Comparison of ENCODE assay signal across 28 cellular contexts in the genomic region with DNA sequence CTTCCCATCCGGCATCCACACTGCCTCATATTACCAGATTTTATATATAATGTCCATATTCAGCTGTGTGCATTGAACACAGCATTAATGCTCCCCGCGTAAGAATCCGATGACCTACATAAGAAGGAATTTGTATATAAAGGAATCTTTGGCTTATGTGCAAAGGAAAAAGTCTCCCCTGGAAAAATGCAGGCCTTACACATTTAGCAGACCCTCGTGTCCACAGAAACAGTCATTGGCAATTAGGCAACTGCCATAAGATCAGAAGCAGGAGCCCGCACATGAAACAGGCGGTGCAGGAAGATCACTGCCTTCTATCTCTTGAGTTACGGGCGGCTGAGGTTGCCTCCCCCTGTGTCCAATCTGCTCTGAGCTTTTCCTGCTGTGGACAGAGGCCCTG.
DNase-seq lines count a peak whose midpoint lies in the region; ATAC-seq and TF ChIP-seq lines count a peak whose summit lies in the region.
"Had no signal": no experiment of that assay in that cellular context is flagged by ENCODE, and none has a peak within 500 bp of the region (broad histone marks: within the 10 kb centered on the region; RNA-seq: fewer than 3 reads in every experiment).

No MANE protein-coding gene starts in this region.

- no peak overlapping the region for H3K4me3 Mint-ChIP-seq in stimulated activated effector memory CD8-positive, alpha-beta T cell treated with anti-CD3 and anti-CD28 coated beads, Interleukin-12 subunit alpha, Interleukin-12 subunit beta, amount 100 ng/mL, for 72 hours
- H3K4me3 Mint-ChIP-seq: activated CD4-positive, alpha-beta memory T cell treated with anti-CD3 and anti-CD28 coated beads, Interleukin-2, amount 10 ng/mL, durations not matched to agents 7 days and 5 days; activated T-helper 17 cell treated with anti-CD3 and anti-CD28 coated beads, Interleukin-2, amount 50 U/mL, for 72 hours; memory B cell; stimulated activated naive CD8-positive, alpha-beta T cell treated with anti-CD3 and anti-CD28 coated beads, Interleukin-15, Interleukin-2, amounts not matched to agents 100 ng/mL and 50 ng/mL, for 24 hours had no signal

- ATAC-seq in stimulated activated effector memory CD8-positive, alpha-beta T cell treated with anti-CD3 and anti-CD28 coated beads, Interleukin-12 subunit alpha, Interleukin-12 subunit beta, amount 100 ng/mL, for 72 hours: no peak
- no peak for ATAC-seq in activated naive CD4-positive, alpha-beta T cell treated with anti-CD3 and anti-CD28 coated beads, Interleukin-2, amount 50 U/mL, for 72 hours
- ATAC-seq: activated T-helper 17 cell treated with anti-CD3 and anti-CD28 coated beads, Interleukin-2, amount 50 U/mL, for 72 hours; left colon; psoas muscle had no signal

- H3K36me3 Mint-ChIP-seq in stimulated activated effector memory CD8-positive, alpha-beta T cell treated with anti-CD3 and anti-CD28 coated beads, Interleukin-12 subunit alpha, Interleukin-12 subunit beta, amount 100 ng/mL, for 72 hours: no peaks in the 10 kb centered on the region
- H3K36me3 Mint-ChIP-seq in activated naive CD4-positive, alpha-beta T cell treated with anti-CD3 and anti-CD28 coated beads, Interleukin-2, amount 50 U/mL, for 72 hours: no peaks in the 10 kb centered on the region
- H3K36me3 Mint-ChIP-seq: memory B cell had no signal

- no peak overlapping the region for H3K27ac Mint-ChIP-seq in stimulated activated effector memory CD8-positive, alpha-beta T cell treated with anti-CD3 and anti-CD28 coated beads, Interleukin-12 subunit alpha, Interleukin-12 subunit beta, amount 100 ng/mL, for 72 hours
- no peak overlapping the region for H3K27ac Mint-ChIP-seq in activated naive CD4-positive, alpha-beta T cell treated with anti-CD3 and anti-CD28 coated beads, Interleukin-2, amount 50 U/mL, for 72 hours
- H3K27ac Mint-ChIP-seq: activated CD4-positive, alpha-beta memory T cell treated with anti-CD3 and anti-CD28 coated beads, Interleukin-2, amount 10 ng/mL, durations not matched to agents 7 days and 5 days; activated T-helper 17 cell treated with anti-CD3 and anti-CD28 coated beads, Interleukin-2, amount 50 U/mL, for 72 hours; memory B cell; stimulated activated naive CD8-positive, alpha-beta T cell treated with anti-CD3 and anti-CD28 coated beads, Interleukin-15, Interleukin-2, amounts not matched to agents 100 ng/mL and 50 ng/mL, for 24 hours had no signal

- H3K4me3 ChIP-seq in cardiac fibroblast (replicated peaks in 1 of 2; ENCODE audit: low read depth in 2 of 2, low read length in 2 of 2): no peak overlapping the region
- H3K4me3 ChIP-seq: ascending aorta, psoas muscle, thoracic aorta had no signal

- no peaks in the 10 kb centered on the region for H3K9me3 Mint-ChIP-seq in stimulated activated effector memory CD8-positive, alpha-beta T cell treated with anti-CD3 and anti-CD28 coated beads, Interleukin-12 subunit alpha, Interleukin-12 subunit beta, amount 100 ng/mL, for 72 hours
- H3K9me3 Mint-ChIP-seq in activated naive CD4-positive, alpha-beta T cell treated with anti-CD3 and anti-CD28 coated beads, Interleukin-2, amount 50 U/mL, for 72 hours: no peaks in the 10 kb centered on the region
- H3K9me3 Mint-ChIP-seq: activated CD4-positive, alpha-beta memory T cell treated with anti-CD3 and anti-CD28 coated beads, Interleukin-2, amount 10 ng/mL, durations not matched to agents 7 days and 5 days; activated T-helper 17 cell treated with anti-CD3 and anti-CD28 coated beads, Interleukin-2, amount 50 U/mL, for 72 hours; memory B cell; stimulated activated naive CD8-positive, alpha-beta T cell treated with anti-CD3 and anti-CD28 coated beads, Interleukin-15, Interleukin-2, amounts not matched to agents 100 ng/mL and 50 ng/mL, for 24 hours had no signal

- DNase-seq in NCI-H82 (lab: John Stamatoyannopoulos, UW) (peak; percentile 25), NCI-H82 treated with DMSO at 0.1 percent for 48 hours (lab: John Stamatoyannopoulos, UW; ENCODE audit: unreplicated experiment) (no peak), cardiac fibroblast (ENCODE audit: low read depth in 2 of 2) (peak; percentile 30), left kidney (ENCODE audit: low read depth, low spot score) (peak; percentile 39), foreskin melanocyte (no peak)
- no peak for DNase-seq in stimulated activated effector memory CD8-positive, alpha-beta T cell treated with anti-CD3 and anti-CD28 coated beads, Interleukin-12 subunit alpha, Interleukin-12 subunit beta, amount 100 ng/mL, for 72 hours (ENCODE audit: low spot score in 2 of 2)
- no peak for DNase-seq in effector CD4-positive, alpha-beta T cell
- no peak for DNase-seq in activated naive CD4-positive, alpha-beta T cell treated with anti-CD3 and anti-CD28 coated beads, Interleukin-2, amount 50 U/mL, for 72 hours (ENCODE audit: low spot score in 2 of 2)
- DNase-seq: activated CD4-positive, alpha-beta memory T cell treated with anti-CD3 and anti-CD28 coated beads, Interleukin-2, amount 10 ng/mL, durations not matched to agents 7 days and 5 days; activated CD4-positive, alpha-beta T cell treated with anti-CD3 and anti-CD28 coated beads for 1 hour; activated CD8-positive, alpha-beta memory T cell treated with anti-CD3 and anti-CD28 coated beads, Interleukin-2, amount 50 U/mL, for 48 hours; activated naive CD4-positive, alpha-beta T cell treated with anti-CD3 and anti-CD28 coated beads, Interleukin-2, amount 50 U/mL, for 16 hours; central memory CD4-positive, alpha-beta T cell; dermis blood vessel endothelial cell; DMS53; head of caudate nucleus; Karpas-422; left colon; NCI-H1436; NCI-H2081 treated with DMSO at 0.1 percent for 48 hours; NCI-H345; nucleus accumbens; psoas muscle had no signal

- TF ChIP-seq CTCF in cardiac fibroblast (IDR thresholded peaks at IDR 0.05; ENCODE audit: low read depth, low read length): no peak

- no peaks in the 10 kb centered on the region for H3K4me1 Mint-ChIP-seq in stimulated activated effector memory CD8-positive, alpha-beta T cell treated with anti-CD3 and anti-CD28 coated beads, Interleukin-12 subunit alpha, Interleukin-12 subunit beta, amount 100 ng/mL, for 72 hours
- H3K4me1 Mint-ChIP-seq: activated CD4-positive, alpha-beta memory T cell treated with anti-CD3 and anti-CD28 coated beads, Interleukin-2, amount 10 ng/mL, durations not matched to agents 7 days and 5 days; activated T-helper 17 cell treated with anti-CD3 and anti-CD28 coated beads, Interleukin-2, amount 50 U/mL, for 72 hours; memory B cell had no signal

Comparison
In these comparisons a context has a peak if more than half of its experiments do, and no peak if none do; other contexts are left out.
1. DNase-seq: peak in NCI-H82 (single experiment), cardiac fibroblast (2 of 2) and left kidney (single experiment); none in NCI-H82 treated with DMSO at 0.1 percent for 48 hours (single experiment), stimulated activated effector memory CD8-positive, alpha-beta T cell treated with anti-CD3 and anti-CD28 coated beads, Interleukin-12 subunit alpha, Interleukin-12 subunit beta, amount 100 ng/mL, for 72 hours (0 of 2), foreskin melanocyte (single experiment), effector CD4-positive, alpha-beta T cell (single experiment) and activated naive CD4-positive, alpha-beta T cell treated with anti-CD3 and anti-CD28 coated beads, Interleukin-2, amount 50 U/mL, for 72 hours (0 of 2).